ENCODE assay signal across 9 cellular contexts in the genomic region with DNA sequence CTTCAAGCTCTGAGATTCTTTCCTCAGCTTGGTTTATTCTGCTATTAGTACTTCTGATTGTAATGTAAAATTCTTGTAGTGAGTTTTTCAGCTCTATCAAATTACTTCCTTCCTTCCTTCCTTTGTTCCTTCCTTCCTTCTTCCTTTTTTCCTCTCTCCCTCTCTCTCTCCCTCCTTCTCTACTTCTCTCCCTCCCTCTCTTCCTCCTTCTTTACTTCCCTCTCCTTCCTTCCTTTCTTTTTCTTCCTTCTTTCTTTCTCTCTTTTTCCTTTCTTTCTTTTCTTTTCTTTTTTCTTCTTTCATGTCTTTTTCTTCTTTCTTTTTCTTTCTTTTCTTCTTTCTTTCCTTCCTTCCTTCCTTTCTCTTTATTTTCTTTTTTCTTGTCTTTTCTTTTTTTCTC.
"Had no signal": no experiment of that assay in that cellular context is flagged by ENCODE, and none has a peak within 500 bp of the region (broad histone marks: within the 10 kb centered on the region; RNA-seq: fewer than 3 reads in every experiment).

No MANE protein-coding gene starts in this region.

- H3K36me3 Mint-ChIP-seq: IgD-negative memory B cell had no signal

- H3K4me3 Mint-ChIP-seq: IgD-negative memory B cell had no signal

- H3K27ac ChIP-seq: HL-60, KMS-11 had no signal

- H3K4me1 Mint-ChIP-seq: IgD-negative memory B cell had no signal

- ATAC-seq: K562 had no signal

- H3K9ac ChIP-seq: KMS-11 had no signal

- H3K4me2 ChIP-seq: KMS-11 had no signal

- H3K4me3 ChIP-seq: K562 had no signal

- DNase-seq: IMR-90, Karpas-422, KBM-7, KG1 had no signal

- FAIRE-seq: HTR-8/SVneo, K562 had no signal

- H3K27ac Mint-ChIP-seq: IgD-negative memory B cell had no signal
